ENCODE assay signal across 11 cellular contexts in the genomic region with DNA sequence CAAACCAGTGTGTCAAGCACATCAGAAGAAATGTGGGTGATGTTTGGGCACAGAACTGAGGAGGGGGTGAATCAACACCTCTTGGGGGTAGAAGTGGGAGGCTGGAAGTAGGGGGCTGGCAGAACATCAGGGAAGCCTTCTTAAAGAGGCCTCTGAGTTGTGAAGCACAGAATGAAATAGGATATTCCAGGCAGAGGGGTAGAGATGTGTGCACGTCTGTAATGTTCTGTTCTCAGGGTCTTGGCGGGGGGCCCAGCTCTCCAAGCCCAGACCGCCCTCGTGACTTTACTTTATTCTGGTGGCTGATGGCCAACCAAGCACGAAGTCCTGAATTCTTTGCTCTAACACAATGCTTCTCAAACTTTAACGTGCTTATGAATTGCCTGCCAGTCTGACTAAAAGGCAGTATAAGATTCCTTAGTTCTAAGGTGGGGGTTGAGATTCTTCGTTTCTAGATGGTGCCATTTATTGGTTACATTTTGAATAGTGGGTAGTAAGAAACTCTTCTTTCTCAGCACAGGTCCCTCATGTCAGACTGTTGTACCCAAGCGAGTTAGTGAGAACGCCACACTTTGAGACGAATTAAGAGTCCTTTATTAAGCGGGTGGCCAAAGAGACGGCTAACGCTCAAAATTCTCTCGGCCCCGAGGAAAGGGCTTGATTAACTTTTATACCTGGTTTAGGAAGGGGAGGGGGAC. TPM values are rescaled to one million over a fixed set of nuclear protein-coding genes. Genes with fewer than 3 reads are reported as not detected.
DNase-seq lines count a peak whose midpoint lies in the region; ATAC-seq and TF ChIP-seq lines count a peak whose summit lies in the region.
"Had no signal": no experiment of that assay in that cellular context is flagged by ENCODE, and none has a peak within 500 bp of the region (broad histone marks: within the 10 kb centered on the region; RNA-seq: fewer than 3 reads in every experiment).

No MANE protein-coding gene starts in this region.

- H3K79me2 ChIP-seq in neural progenitor cell (ENCODE audit: low read depth): peaks cover 93% of the 10 kb centered on the region

- no peak overlapping the region for H3K9ac ChIP-seq in neural progenitor cell

- CTCF ChIA-PET in MCF 10A (lab: Yijun Ruan, JAX): interaction anchor here (1.7 kb wide), 1 partner anchor 28 kb away, joined by 3 read pairs; no protein-coding TSS in a partner anchor

- POLR2A ChIA-PET in MCF 10A (lab: Yijun Ruan, JAX): no interaction called here

- H3K36me3 ChIP-seq in breast epithelium (no peaks in the 10 kb centered on the region), neural progenitor cell (peaks cover 3% of the 10 kb centered on the region), vagina (peaks cover 0 to 6% of the 10 kb centered on the region in 2 donors)

- H3K36me3 Mint-ChIP-seq in MCF 10A (ENCODE audit: insufficient read depth, unreplicated experiment): peaks cover 13% of the 10 kb centered on the region
- peaks cover 27% of the 10 kb centered on the region for H3K36me3 Mint-ChIP-seq in neural progenitor cell

- H2AFZ ChIP-seq in neural progenitor cell (replicated peaks): no peak overlapping the region

- no peak for DNase-seq in breast epithelium (ENCODE audit: low spot score in 2 of 2)
- no peak for DNase-seq in MCF 10A (ENCODE audit: unreplicated experiment)
- DNase-seq in Right ventricle myocardium superior: peak; percentile 82
- DNase-seq in neural progenitor cell (ENCODE audit: low spot score): peak; percentile 56
- DNase-seq in vagina (ENCODE audit: extremely low spot score in 2 of 2): no peak
- no peak for DNase-seq in stimulated activated CD4-positive, alpha-beta T cell treated with anti-CD3 and anti-CD28 coated beads, Interleukin-4, amount 100 ng/mL, for 24 hours
- DNase-seq in NCI-H1436 treated with DMSO at 0.1 percent for 48 hours (lab: John Stamatoyannopoulos, UW): no peak
- DNase-seq: GDM1, T-helper 9 cell had no signal

- no peaks in the 10 kb centered on the region for H3K9me3 Mint-ChIP-seq in MCF 10A (ENCODE audit: unreplicated experiment)
- no peaks in the 10 kb centered on the region for H3K9me3 Mint-ChIP-seq in neural progenitor cell

- H3K9me3 ChIP-seq in breast epithelium (no peaks in the 10 kb centered on the region), neural progenitor cell (ENCODE audit: low read depth) (no peaks in the 10 kb centered on the region), vagina (no peaks in the 10 kb centered on the region)

- peak; percentile 91 for ATAC-seq in Right ventricle myocardium superior (ENCODE audit: poor library complexity)
- ATAC-seq in HG03354 (IDR thresholded peaks at IDR 0.05; ENCODE audit: poor library complexity, severe bottlenecking, unreplicated experiment): no peak

- H3K4me1 Mint-ChIP-seq in MCF 10A (ENCODE audit: insufficient read depth, unreplicated experiment) (peaks cover 24% of the 10 kb centered on the region), neural progenitor cell (peaks cover 64% of the 10 kb centered on the region)

- H3K4me3 Mint-ChIP-seq in MCF 10A (ENCODE audit: unreplicated experiment) (no peak overlapping the region), neural progenitor cell (peak overlapping the region; percentile 14)

- H3K4me3 ChIP-seq in breast epithelium: peak overlapping the region in 1 of 3 donors; percentile 10
- peak overlapping the region; percentile 5 for H3K4me3 ChIP-seq in neural progenitor cell
- H3K4me3 ChIP-seq in vagina: no peak overlapping the region

- peaks cover 7 to 24% of the 10 kb centered on the region in 2 donors for H3K4me1 ChIP-seq in breast epithelium
- peaks cover 63% of the 10 kb centered on the region for H3K4me1 ChIP-seq in neural progenitor cell
- peaks cover 53% of the 10 kb centered on the region for H3K4me1 ChIP-seq in vagina

- H3K27ac Mint-ChIP-seq in MCF 10A (ENCODE audit: low read depth, unreplicated experiment) (no peak overlapping the region), neural progenitor cell (peak overlapping the region; percentile 57)

- peaks cover 13% of the 10 kb centered on the region for H3F3A ChIP-seq in neural progenitor cell (ENCODE audit: low read depth)

- H3K27me3 ChIP-seq in breast epithelium (no peaks in the 10 kb centered on the region), neural progenitor cell (no peaks in the 10 kb centered on the region), vagina (no peaks in the 10 kb centered on the region)

- TF ChIP-seq POLR2A in breast epithelium (IDR thresholded peaks at IDR 0.05) (no peak), vagina (IDR thresholded peaks at IDR 0.05) (no peak)

- BruUV-seq in MCF 10A (replicated peaks; lab: Mats Ljungman, UMichigan): no TSS peak

- H3K27me3 Mint-ChIP-seq in MCF 10A (ENCODE audit: insufficient read depth, unreplicated experiment): no peaks in the 10 kb centered on the region
- no peaks in the 10 kb centered on the region for H3K27me3 Mint-ChIP-seq in neural progenitor cell (ENCODE audit: insufficient read depth, low read depth)

- H4K20me1 ChIP-seq in neural progenitor cell (ENCODE audit: low read depth): peaks cover 100% of the 10 kb centered on the region

- H3K4me2 ChIP-seq in neural progenitor cell: peak overlapping the region; percentile 68

- peak overlapping the region; percentile 71 to 86 for H3K27ac ChIP-seq in breast epithelium
- no peak overlapping the region for H3K27ac ChIP-seq in neural progenitor cell
- peak overlapping the region; percentile 73 for H3K27ac ChIP-seq in vagina

- intact Hi-C loops in breast epithelium (cut with DNase I; ENCODE audit: low total_unique reads) (no loop called here), MCF 10A (cut with micrococcal nuclease) (no loop called here), Right ventricle myocardium superior (cut with DNase I) (no loop called here), vagina (cut with DNase I) (no loop called here)

- TF ChIP-seq CTCF in breast epithelium (IDR thresholded peaks at IDR 0.05): no peak
- no peak for TF ChIP-seq CTCF in MCF 10A (IDR thresholded peaks at IDR 0.05; ENCODE audit: unreplicated experiment)
- no peak for TF ChIP-seq CTCF in neural progenitor cell (IDR thresholded peaks at IDR 0.05)
- TF ChIP-seq CTCF in vagina (IDR thresholded peaks at IDR 0.05): no peak

RNA-seq across cellular contexts. Expression of gene PRXL2A, which starts 8.2 kb away (rescaled TPM):
- total RNA-seq in breast epithelium (100 to 1,000 TPM in 1 of 3 donors, 10 to 100 TPM in 2; 82.3 to 547 (median 88.4) TPM), MCF 10A (2022) (6.0 and 6.7 TPM in 2 replicates), Right ventricle myocardium superior (110 TPM), neural progenitor cell (ENCODE audit: low replicate concordance) (81.4 and 107 TPM in 2 replicates), vagina (62.4 TPM)

RNA-seq across cellular contexts. Expression of gene TSPAN14, which starts 37.6 kb away (rescaled TPM):
- total RNA-seq in breast epithelium (10 to 100 TPM; 52.8 to 76.8 (median 74.8) TPM), MCF 10A (2022) (46.9 and 53.7 TPM in 2 replicates), Right ventricle myocardium superior (36.6 TPM), neural progenitor cell (ENCODE audit: low replicate concordance) (32.7 and 68.9 TPM in 2 replicates), vagina (98.0 TPM)

RNA-seq across cellular contexts. Expression of gene DYDC2, which starts 60.0 kb away (rescaled TPM):
- under 1 TPM in 1 of 3 donors, not detected in 2; 0.32 TPM for total RNA-seq in breast epithelium
- total RNA-seq in MCF 10A (2022): not detected in 2 replicates
- not detected for total RNA-seq in Right ventricle myocardium superior
- total RNA-seq in neural progenitor cell (ENCODE audit: low replicate concordance): 5.8 and 6.9 TPM in 2 replicates
- total RNA-seq in vagina: not detected
- total RNA-seq: myocyte had no signal

RNA-seq across cellular contexts. Expression of gene DYDC1, which starts 60.0 kb away (rescaled TPM):
- total RNA-seq in breast epithelium (not detected), MCF 10A (2022) (not detected in 2 replicates), Right ventricle myocardium superior (not detected), neural progenitor cell (ENCODE audit: low replicate concordance) (not detected in 2 replicates), vagina (not detected)
- total RNA-seq: myocyte had no signal

Comparison
In these comparisons a context has a peak if more than half of its experiments do, and no peak if none do; other contexts are left out.
1. DNase-seq: peak in Right ventricle myocardium superior (single experiment) and neural progenitor cell (single experiment); none in breast epithelium (0 of 2), MCF 10A (single experiment), vagina (0 of 2), stimulated activated CD4-positive, alpha-beta T cell treated with anti-CD3 and anti-CD28 coated beads, Interleukin-4, amount 100 ng/mL, for 24 hours (single experiment) and NCI-H1436 treated with DMSO at 0.1 percent for 48 hours (single experiment).